In the genomic region with DNA sequence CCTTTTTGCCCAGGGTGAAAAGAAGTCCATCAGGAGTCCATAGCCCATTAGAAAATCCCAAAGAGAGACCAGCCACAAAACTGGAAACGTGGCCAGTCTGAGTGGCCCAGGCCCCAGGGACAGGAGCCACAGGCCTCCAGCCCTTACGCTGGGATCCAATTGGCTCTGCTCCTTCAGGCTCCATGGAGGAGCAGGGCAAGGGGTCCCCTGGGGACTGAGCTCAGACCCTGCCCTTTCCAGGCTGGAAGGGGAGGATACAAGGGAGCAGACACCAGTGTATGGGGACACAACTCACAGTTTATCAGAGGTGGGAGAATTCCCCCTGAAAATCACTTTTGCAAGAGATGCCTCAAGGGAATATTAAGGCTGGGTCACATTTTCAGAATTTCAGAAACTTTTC, we compare ENCODE assay signal across 24 cellular contexts.
A peak's percentile ranks its signal among the peaks of the same experiment; 100 is the strongest.
DNase-seq lines count a peak whose midpoint lies in the region; ATAC-seq, FAIRE-seq and TF ChIP-seq lines count a peak whose summit lies in the region.
"Had no signal": no experiment of that assay in that cellular context is flagged by ENCODE, and none has a peak within 500 bp of the region (broad histone marks: within the 10 kb centered on the region; RNA-seq: fewer than 3 reads in every experiment).

No MANE protein-coding gene starts in this region.

- H3K56ac ChIP-seq in H1 (replicated peaks; ENCODE audit: insufficient read length, low read depth, low read length) = no peak overlapping the region

- no peak overlapping the region for H3K4ac ChIP-seq in H1 (replicated peaks; ENCODE audit: insufficient read length, low read depth, low read length)

- H4K5ac ChIP-seq in H1 (ENCODE audit: insufficient read length, low read depth, low read length) = no peak overlapping the region

- H3K27me3 ChIP-seq in H1 (replicated peaks in 1 of 4; ENCODE audit: control insufficient read depth in 3 of 4, extremely low read depth in 1 of 4, insufficient read depth in 3 of 4, low read length in 3 of 4) (no peaks in the 10 kb centered on the region; a peak in 1 of 7 replicates), HAP-1 (ENCODE audit: low read depth) (no peaks in the 10 kb centered on the region)

- peak overlapping the region; percentile 29; the same call in 1 of the 2 replicates for H4K8ac ChIP-seq in H1 (ENCODE audit: extremely low read depth, insufficient read depth, low read length)

- peak; percentile 55 for ATAC-seq in WTC11
- peak; percentile 35 for ATAC-seq in sciatic nerve
- ATAC-seq in GM21390 (IDR thresholded peaks at IDR 0.05; ENCODE audit: unreplicated experiment) = no peak
- ATAC-seq: CD8-positive, alpha-beta T cell; Panc1 had no signal

- peaks cover 40% of the 10 kb centered on the region for H3K4me1 Mint-ChIP-seq in WTC11
- H3K4me1 Mint-ChIP-seq: B cell had no signal

- no peak overlapping the region for H3K4me2 ChIP-seq in H1 (ENCODE audit: insufficient read depth in 1 of 2, low read depth in 2 of 2, low read length in 2 of 2)

- H3K4me1 ChIP-seq in H1 (replicated peaks in 1 of 4; ENCODE audit: control insufficient read depth in 3 of 4, insufficient read depth in 4 of 4, low read length in 3 of 4) = peaks cover 0 to 7% (median 2%) of the 10 kb centered on the region in 4 experiments; a peak in 5 of 7 replicates
- no peaks in the 10 kb centered on the region for H3K4me1 ChIP-seq in HAP-1
- H3K4me1 ChIP-seq: Caco-2 had no signal

- no peak overlapping the region for H3K4me3 ChIP-seq in H1 (ENCODE audit: extremely low read depth in 1 of 4, insufficient read depth in 2 of 4, low read depth in 3 of 4, low read length in 4 of 4)
- no peak overlapping the region for H3K4me3 ChIP-seq in coronary artery
- H3K4me3 ChIP-seq in HAP-1 = no peak overlapping the region

- no peaks in the 10 kb centered on the region for H3K23me2 ChIP-seq in H1 (ENCODE audit: low read depth, low read length)

- no peaks in the 10 kb centered on the region for H3K79me2 ChIP-seq in H1 (ENCODE audit: control insufficient read depth in 1 of 2, insufficient read depth in 2 of 2, low read length in 2 of 2)

- TF ChIP-seq RAD21 in H1 (IDR thresholded peaks at IDR 0.05 in 1 of 2, conservative IDR thresholded peaks at IDR 0.05 in 1 of 2; ENCODE audit: low read depth in 2 of 2, low read length in 2 of 2) = no peak

- no peak overlapping the region for H3K18ac ChIP-seq in H1 (ENCODE audit: extremely low read depth, low read length)

- no peak for TF ChIP-seq POLR2A in H1 (IDR thresholded peaks at IDR 0.05; ENCODE audit: control extremely low read depth in 1 of 2, low read depth in 2 of 2, low read length in 2 of 2)

- no peak overlapping the region for H4K91ac ChIP-seq in H1 (replicated peaks; ENCODE audit: insufficient read length, low read length)

- no peak for DNase-seq in WTC11 (ENCODE audit: low spot score)
- DNase-seq in H1 (ENCODE audit: low read depth in 1 of 2, low spot score in 2 of 2) = no peak
- no peak for DNase-seq in sciatic nerve (ENCODE audit: low spot score)
- DNase-seq in coronary artery (ENCODE audit: low spot score) = no peak
- no peak for DNase-seq in iPS-NIHi11 (ENCODE audit: low spot score)
- DNase-seq in HAP-1 (ENCODE audit: low spot score in 2 of 2) = no peak
- DNase-seq: Caco-2; CD8-positive, alpha-beta T cell; H9; HFFc6; KBM-7; NCI-H1105; NCI-H1436 treated with DMSO at 0.1 percent for 48 hours; NCI-H187 treated with DMSO at 0.1 percent for 48 hours; NCI-H446; NCI-H524 treated with DMSO at 0.1 percent for 48 hours; SHP77 had no signal

- H3K9ac ChIP-seq in H1 (replicated peaks in 1 of 4; ENCODE audit: extremely low read depth in 1 of 4, low read depth in 3 of 4, low read length in 3 of 4) = no peak overlapping the region

- 67% methylated on average over 2 of the region's 2 CpGs; no CpG with 5 or more reads in 1 of the 2 experiments for WGBS in H1 (ENCODE audit: extremely low coverage in 1 of 2, insufficient coverage in 1 of 2, insufficient read length in 1 of 2, insufficient replicate concordance in 2 of 2, low coverage in 1 of 2, low lambda C conversion rate in 2 of 2, missing lambda C conversion rate in 1 of 2), 2 experiments

- H3K27me3 Mint-ChIP-seq in WTC11 (ENCODE audit: low read depth) = no peaks in the 10 kb centered on the region
- H3K27me3 Mint-ChIP-seq: B cell had no signal

- H2BK120ac ChIP-seq in H1 (replicated peaks; ENCODE audit: low read depth, low read length) = no peak overlapping the region

- POLR2A ChIA-PET in WTC11 (lab: Charles Lee) (no interaction called here), H1 (lab: Charles Lee; ENCODE audit: partially characterized antibody) (interaction anchor here (1.3 kb wide), 1 partner anchor 13 kb away, joined by 3 read pairs; no protein-coding TSS in a partner anchor)

- no peak overlapping the region for H2AK5ac ChIP-seq in H1 (ENCODE audit: low read depth, low read length)

- TF ChIP-seq EP300 in H1 (IDR thresholded peaks at IDR 0.05; ENCODE audit: borderline replicate concordance in 1 of 2, low read depth in 2 of 2, low read length in 2 of 2) = no peak

- no peak overlapping the region for H3K14ac ChIP-seq in H1 (ENCODE audit: insufficient read length)

- H3K36me3 ChIP-seq in H1 (ENCODE audit: control insufficient read depth in 2 of 4, insufficient read depth in 4 of 4, low read length in 3 of 4) = no peaks in the 10 kb centered on the region
- no peaks in the 10 kb centered on the region for H3K36me3 ChIP-seq in HAP-1 (replicated peaks)

- CTCF ChIA-PET in WTC11 (lab: Charles Lee) (interaction anchor here (0.9 to 1.5 kb wide), 3 partner anchors 18 to 76 kb away, joined by 3 to 7 read pairs (median 3); no protein-coding TSS in a partner anchor), H1 (lab: Charles Lee; ENCODE audit: partially characterized antibody) (interaction anchor here (0.8 to 38.6 kb wide), 9 partner anchors 12 to 573 kb away, joined by 3 to 1023 read pairs (median 4); no protein-coding TSS in a partner anchor)

- no peak overlapping the region for H2BK15ac ChIP-seq in H1 (ENCODE audit: low read length)

- no peaks in the 10 kb centered on the region for H3K9me3 Mint-ChIP-seq in WTC11
- H3K9me3 Mint-ChIP-seq: CD8-positive, alpha-beta T cell; H9; HFFc6 had no signal

- H3K27ac ChIP-seq in H1 (ENCODE audit: low read depth, low read length) (no peak overlapping the region), coronary artery (no peak overlapping the region)
- H3K27ac ChIP-seq: C4-2B, RWPE1 had no signal

- H3K79me1 ChIP-seq in H1 (ENCODE audit: low read depth, low read length) = no peaks in the 10 kb centered on the region

- no peak overlapping the region; the same call in 1 of the 2 replicates for H3K27ac Mint-ChIP-seq in WTC11
- H3K27ac Mint-ChIP-seq: B cell; CD8-positive, alpha-beta T cell; HFFc6 had no signal

- no peak overlapping the region for H2AFZ ChIP-seq in H1 (ENCODE audit: low read length)

- H2BK12ac ChIP-seq in H1 (ENCODE audit: low read depth, low read length) = no peak overlapping the region

- intact Hi-C loops in sciatic nerve (cut with DNase I) = no loop called here

- H4K20me1 ChIP-seq in H1 (replicated peaks in 1 of 2; ENCODE audit: control insufficient read depth in 1 of 2, insufficient read depth in 2 of 2, low read length in 2 of 2) = no peaks in the 10 kb centered on the region

- H3K9me3 ChIP-seq in H1 (ENCODE audit: insufficient read depth in 2 of 2, low read depth in 1 of 2, low read length in 1 of 2) (no peaks in the 10 kb centered on the region), HAP-1 (no peaks in the 10 kb centered on the region)
- H3K9me3 ChIP-seq: Caco-2 had no signal

- in situ Hi-C loops in HAP-1 (cut with MboI; ENCODE audit: low sequenced_read_pairs) = no loop called here

- H3K4me3 Mint-ChIP-seq in WTC11 = no peak overlapping the region
- H3K4me3 Mint-ChIP-seq: B cell; CD8-positive, alpha-beta T cell; H9; HFFc6 had no signal

- no peak for FAIRE-seq in H1 (lab: Jason Lieb, UNC)
- FAIRE-seq: G401.6, HTR-8/SVneo had no signal

- TF ChIP-seq CTCF in WTC11 (IDR thresholded peaks at IDR 0.05) (no peak), H1 (IDR thresholded peaks at IDR 0.05; ENCODE audit: control extremely low read depth in 1 of 3, insufficient read depth in 1 of 3, low read depth in 1 of 3, low read length in 3 of 3) (no peak), coronary artery (IDR thresholded peaks at IDR 0.05) (no peak)

- no peak overlapping the region for H2BK20ac ChIP-seq in H1 (ENCODE audit: low read length)

- H3K36me3 Mint-ChIP-seq in WTC11 = no peaks in the 10 kb centered on the region
- H3K36me3 Mint-ChIP-seq: CD8-positive, alpha-beta T cell had no signal

- no peak overlapping the region for H3K23ac ChIP-seq in H1 (ENCODE audit: insufficient read length)

- H2BK5ac ChIP-seq in H1 (ENCODE audit: low read depth, low read length) = no peak overlapping the region

TF ChIP-seq in WTC11, 78 proteins besides CTCF, POLR2A, EP300 and RAD21 (continues in another document):
- no peak for TF ChIP-seq ZNF121 (CRISPR knock-in tag; IDR thresholded peaks at IDR 0.05)
- TF ChIP-seq FOXJ3 (CRISPR knock-in tag; IDR thresholded peaks at IDR 0.05; ENCODE audit: borderline replicate concordance) = no peak
- TF ChIP-seq, protein P1, sequence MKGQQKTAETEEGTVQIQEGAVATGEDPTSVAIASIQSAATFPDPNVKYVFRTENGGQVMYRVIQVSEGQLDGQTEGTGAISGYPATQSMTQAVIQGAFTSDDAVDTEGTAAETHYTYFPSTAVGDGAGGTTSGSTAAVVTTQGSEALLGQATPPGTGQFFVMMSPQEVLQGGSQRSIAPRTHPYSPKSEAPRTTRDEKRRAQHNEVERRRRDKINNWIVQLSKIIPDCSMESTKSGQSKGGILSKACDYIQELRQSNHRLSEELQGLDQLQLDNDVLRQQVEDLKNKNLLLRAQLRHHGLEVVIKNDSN (CRISPR knock-in tag; IDR thresholded peaks at IDR 0.05) = no peak
- no peak for TF ChIP-seq CBFB (CRISPR knock-in tag; IDR thresholded peaks at IDR 0.05; ENCODE audit: low read depth)
- no peak for TF ChIP-seq ELF4 (CRISPR knock-in tag; IDR thresholded peaks at IDR 0.05; ENCODE audit: low read depth)

TF ChIP-seq in H1, 55 proteins besides CTCF, POLR2A, EP300 and RAD21:
- 0 out of 2 replicates have a peak, but pooled peaks have one; percentile 5 for TF ChIP-seq EGR1 (IDR thresholded peaks at IDR 0.05; ENCODE audit: borderline replicate concordance, low read depth, low read length)
- no peak for TF ChIP-seq BACH1 (IDR thresholded peaks at IDR 0.05; ENCODE audit: low read length)
TF ChIP-seq in H1: peak in this region for 1.
